Comparison of ENCODE assay signal across 9 cellular contexts in genomic region chr2:203018181-203018580, GRCh38. TPM values are rescaled to one million over a fixed set of nuclear protein-coding genes. Genes with fewer than 3 reads are reported as not detected.
DNase-seq lines count a peak whose midpoint lies in the region; ATAC-seq and TF ChIP-seq lines count a peak whose summit lies in the region.
"Had no signal": no experiment of that assay in that cellular context is flagged by ENCODE, and none has a peak within 500 bp of the region (broad histone marks: within the 10 kb centered on the region; RNA-seq: fewer than 3 reads in every experiment).

No MANE protein-coding gene starts in this region.

- no peaks in the 10 kb centered on the region for H3K36me3 ChIP-seq in endocrine pancreas (ENCODE audit: control insufficient read depth, insufficient read depth, low read length)

- no peak for TF ChIP-seq POLR2A in NB4 (IDR thresholded peaks at IDR 0.05; ENCODE audit: extremely low read depth, insufficient read length)

- intact Hi-C loops in CD4-positive, alpha-beta T cell (cut with DNase I, micrococcal nuclease), result loop anchor here in 1 of 2 experiments (5.0 to 10.0 kb wide), 4 partner anchors 111 to 1563 kb away; partner anchors contain the start of genes BMPR2, ICOS, STRADB and TRAK2

- H3K9me3 ChIP-seq in CD4-positive, alpha-beta T cell (ENCODE audit: control insufficient read depth, low read length), result no peaks in the 10 kb centered on the region
- no peaks in the 10 kb centered on the region for H3K9me3 ChIP-seq in endocrine pancreas (ENCODE audit: control insufficient read depth, low read length)

- H3K4me1 ChIP-seq in endocrine pancreas (ENCODE audit: control insufficient read depth, insufficient read depth, low read length), result peaks cover 30% of the 10 kb centered on the region

- H3K27me3 ChIP-seq in CD4-positive, alpha-beta T cell (ENCODE audit: control insufficient read depth, insufficient read depth, low read length), result no peaks in the 10 kb centered on the region
- no peaks in the 10 kb centered on the region for H3K27me3 ChIP-seq in endocrine pancreas (ENCODE audit: control insufficient read depth, insufficient read depth, low read length)

- H3K27me3 Mint-ChIP-seq in CD4-positive, alpha-beta T cell, result no peaks in the 10 kb centered on the region
- H3K27me3 Mint-ChIP-seq in nephron progenitor cell (ENCODE audit: low read depth, poor library complexity), result peaks cover 3% of the 10 kb centered on the region

- H3K4me1 Mint-ChIP-seq in CD4-positive, alpha-beta T cell (ENCODE audit: low read depth), result peaks cover 51% of the 10 kb centered on the region
- peaks cover 46% of the 10 kb centered on the region for H3K4me1 Mint-ChIP-seq in nephron progenitor cell

- H3K9ac ChIP-seq in endocrine pancreas (ENCODE audit: control insufficient read depth, insufficient read depth, low read length), result no peak overlapping the region

- H3K4me3 ChIP-seq in NB4 (ENCODE audit: low read depth, low read length) (peak overlapping the region; percentile 12), endocrine pancreas (ENCODE audit: control insufficient read depth, insufficient read depth, low read length) (peak overlapping the region; percentile 84)

- DNase-seq in CD4-positive, alpha-beta T cell, result no peak
- DNase-seq in NB4 (ENCODE audit: low read depth), result peak; percentile 20
- no peak for DNase-seq in nephron progenitor cell
- no peak for DNase-seq in kidney tubule cell (ENCODE audit: low spot score)
- no peak for DNase-seq in KG1 (lab: John Stamatoyannopoulos, UW)
- no peak for DNase-seq in SIG-M5 treated with dmso at 0.1 percent for 504 hours (lab: John Stamatoyannopoulos, UW; ENCODE audit: unreplicated experiment)
- DNase-seq: KBM-7 had no signal

- peak overlapping the region; percentile 36 for H3K4me3 Mint-ChIP-seq in CD4-positive, alpha-beta T cell
- H3K4me3 Mint-ChIP-seq in nephron progenitor cell, result peak overlapping the region; percentile 77

- no peaks in the 10 kb centered on the region for H3K9me3 Mint-ChIP-seq in CD4-positive, alpha-beta T cell
- H3K9me3 Mint-ChIP-seq in nephron progenitor cell, result no peaks in the 10 kb centered on the region

- H3K27ac Mint-ChIP-seq in CD4-positive, alpha-beta T cell, result peak overlapping the region; percentile 6
- no peak overlapping the region for H3K27ac Mint-ChIP-seq in nephron progenitor cell

- CTCF ChIA-PET in CD4-positive, alpha-beta T cell (lab: Charles Lee), result no interaction called here

- no peak overlapping the region for H3K27ac ChIP-seq in CD4-positive, alpha-beta T cell (ENCODE audit: low read depth, low read length)

- peaks cover 11% of the 10 kb centered on the region for H3K36me3 Mint-ChIP-seq in CD4-positive, alpha-beta T cell (ENCODE audit: low read depth)
- H3K36me3 Mint-ChIP-seq in nephron progenitor cell (ENCODE audit: low read depth), result no peaks in the 10 kb centered on the region

- POLR2A ChIA-PET in CD4-positive, alpha-beta T cell (lab: Charles Lee), result interaction anchor here (1.3 kb wide), 1 partner anchor 107 kb away, joined by 3 read pairs; the partner anchor contains the start of gene WDR12

- ATAC-seq in CD4-positive, alpha-beta T cell (ENCODE audit: poor library complexity), result no peak
- no peak for ATAC-seq in GM19035 (IDR thresholded peaks at IDR 0.05; ENCODE audit: unreplicated experiment)

- no peak for TF ChIP-seq CTCF in CD4-positive, alpha-beta T cell (IDR thresholded peaks at IDR 0.05)
- TF ChIP-seq CTCF in NB4 (IDR thresholded peaks at IDR 0.05; ENCODE audit: low read depth, low read length) (no peak), nephron progenitor cell (IDR thresholded peaks at IDR 0.05) (no peak)

RNA-seq across cellular contexts. Expression of gene NBEAL1, which starts 3.5 kb away (rescaled TPM):
- total RNA-seq in CD4-positive, alpha-beta T cell, result 10 to 100 TPM in 1 of 2 experiments, 1 to 10 TPM in 1; 8.3 to 11.2 TPM
